ENCODE assay signal across 27 cellular contexts in genomic region chr16:59697746-59698145, GRCh38.
DNase-seq lines count a peak whose midpoint lies in the region; ATAC-seq and TF ChIP-seq lines count a peak whose summit lies in the region.
"Had no signal": no experiment of that assay in that cellular context is flagged by ENCODE, and none has a peak within 500 bp of the region (broad histone marks: within the 10 kb centered on the region; RNA-seq: fewer than 3 reads in every experiment).

No MANE protein-coding gene starts in this region.

- H3K27ac Mint-ChIP-seq in CD8-positive, alpha-beta T cell, result no peak overlapping the region
- no peak overlapping the region for H3K27ac Mint-ChIP-seq in natural killer cell treated with Interleukin-12 subunit alpha and Interleukin-12 subunit beta and Interleukin-15 and Interleukin-18, amount 100 ng/mL, for 72 hours
- H3K27ac Mint-ChIP-seq: B cell; CD8-positive, alpha-beta memory T cell had no signal

- intact Hi-C loops in CD8-positive, alpha-beta T cell (cut with DNase I, micrococcal nuclease), result no loop called here

- peak; percentile 3 for DNase-seq in EH (ENCODE audit: low read depth)
- peak; percentile 37 for DNase-seq in astrocyte of the cerebellum (ENCODE audit: low read depth)
- peak; percentile 90 for DNase-seq in choroid plexus epithelial cell (ENCODE audit: low read depth)
- DNase-seq in osteoblast (ENCODE audit: insufficient read length, low spot score, missing footprints), result no peak
- no peak for DNase-seq in CD8-positive, alpha-beta T cell
- DNase-seq in NCI-H345 treated with DMSO at 0.1 percent for 48 hours (lab: John Stamatoyannopoulos, UW; ENCODE audit: unreplicated experiment), result no peak
- no peak for DNase-seq in natural killer cell treated with Interleukin-12 subunit alpha and Interleukin-12 subunit beta and Interleukin-15 and Interleukin-18, amount 100 ng/mL, for 72 hours (ENCODE audit: low spot score)
- DNase-seq in NCI-H446 treated with DMSO at 0.1 percent for 48 hours (lab: John Stamatoyannopoulos, UW), result no peak
- DNase-seq: Calu3; CD8-positive, alpha-beta memory T cell; H7; Kasumi-1; MV-4-11; NCI-H1105; NCI-H1694; NCI-H2081; NCI-H2227 treated with DMSO at 0.1 percent for 48 hours; NCI-H510A treated with DMSO at 0.1 percent for 48 hours; NCI-H748 treated with DMSO at 0.1 percent for 48 hours; SIG-M5 had no signal

- no peak overlapping the region for H3K4me3 Mint-ChIP-seq in CD8-positive, alpha-beta T cell
- no peak overlapping the region for H3K4me3 Mint-ChIP-seq in natural killer cell treated with Interleukin-12 subunit alpha and Interleukin-12 subunit beta and Interleukin-15 and Interleukin-18, amount 100 ng/mL, for 72 hours
- H3K4me3 Mint-ChIP-seq: B cell; CD8-positive, alpha-beta memory T cell had no signal

- H3K4me1 ChIP-seq in osteoblast (ENCODE audit: insufficient read depth, low read length), result peaks cover 17% of the 10 kb centered on the region
- H3K4me1 ChIP-seq in CD8-positive, alpha-beta T cell (ENCODE audit: insufficient read depth, low read length), result no peaks in the 10 kb centered on the region

- no peaks in the 10 kb centered on the region for H4K20me1 ChIP-seq in osteoblast (ENCODE audit: insufficient read depth, low read length)

- no peak overlapping the region for H3K4me3 ChIP-seq in astrocyte of the cerebellum (ENCODE audit: low read depth, low read length)
- H3K4me3 ChIP-seq in choroid plexus epithelial cell (ENCODE audit: low read depth, low read length), result no peak overlapping the region
- no peak overlapping the region for H3K4me3 ChIP-seq in osteoblast (ENCODE audit: insufficient read depth, low read length)
- H3K4me3 ChIP-seq in CD8-positive, alpha-beta T cell (ENCODE audit: low read depth, low read length), result no peak overlapping the region
- H3K4me3 ChIP-seq: GM23248, K562, SK-N-MC had no signal

- no peak overlapping the region for H2AFZ ChIP-seq in osteoblast (ENCODE audit: low read length)
- H2AFZ ChIP-seq: GM23248 had no signal

- POLR2A ChIA-PET in CD8-positive, alpha-beta T cell (lab: Charles Lee), result no interaction called here

- H3K36me3 ChIP-seq in osteoblast (ENCODE audit: insufficient read depth, low read length), result no peaks in the 10 kb centered on the region
- H3K36me3 ChIP-seq in CD8-positive, alpha-beta T cell (ENCODE audit: insufficient read depth, low read length), result no peaks in the 10 kb centered on the region

- peak overlapping the region; percentile 9 for H3K4me2 ChIP-seq in osteoblast (ENCODE audit: insufficient read depth, low read length)

- H3K4me1 Mint-ChIP-seq in CD8-positive, alpha-beta T cell (ENCODE audit: low read depth), result no peaks in the 10 kb centered on the region
- H3K4me1 Mint-ChIP-seq in natural killer cell treated with Interleukin-12 subunit alpha and Interleukin-12 subunit beta and Interleukin-15 and Interleukin-18, amount 100 ng/mL, for 72 hours (ENCODE audit: low read depth in 2 of 2), result no peaks in the 10 kb centered on the region
- H3K4me1 Mint-ChIP-seq: B cell; CD8-positive, alpha-beta memory T cell had no signal

- no peaks in the 10 kb centered on the region for H3K9me3 ChIP-seq in osteoblast (ENCODE audit: low read depth, low read length)
- H3K9me3 ChIP-seq in CD8-positive, alpha-beta T cell (ENCODE audit: low read length), result no peaks in the 10 kb centered on the region

- no peak for TF ChIP-seq CTCF in astrocyte of the cerebellum (IDR thresholded peaks at IDR 0.05; ENCODE audit: low read depth, low read length, missing control alignments)
- no peak for TF ChIP-seq CTCF in choroid plexus epithelial cell (conservative IDR thresholded peaks at IDR 0.05; ENCODE audit: low read depth, low read length)
- TF ChIP-seq CTCF in osteoblast (IDR thresholded peaks at IDR 0.05; ENCODE audit: extremely low read depth, low read depth, low read length), result no peak
- no peak for TF ChIP-seq CTCF in CD8-positive, alpha-beta T cell (IDR thresholded peaks at IDR 0.05)

- in situ Hi-C loops in astrocyte of the cerebellum (cut with HindIII; ENCODE audit: low sequenced_read_pairs), result no loop called here

- H3K27me3 ChIP-seq in osteoblast (ENCODE audit: insufficient read depth, low read length), result no peaks in the 10 kb centered on the region
- H3K27me3 ChIP-seq in CD8-positive, alpha-beta T cell (ENCODE audit: insufficient read depth, low read length), result no peaks in the 10 kb centered on the region

- H3K79me2 ChIP-seq in osteoblast (ENCODE audit: insufficient read depth, low read length), result no peaks in the 10 kb centered on the region

- peak overlapping the region; percentile 30 for H3K27ac ChIP-seq in osteoblast (ENCODE audit: low read depth, low read length)
- H3K27ac ChIP-seq in CD8-positive, alpha-beta T cell (ENCODE audit: low read depth, low read length), result no peak overlapping the region
- H3K27ac ChIP-seq: 22Rv1, C4-2B, GM23248 had no signal

- no peak for ATAC-seq in CD8-positive, alpha-beta T cell
- no peak for ATAC-seq in natural killer cell treated with Interleukin-12 subunit alpha and Interleukin-12 subunit beta and Interleukin-15 and Interleukin-18, amount 100 ng/mL, for 72 hours
- ATAC-seq: HepG2, K562 had no signal

- H3K27me3 Mint-ChIP-seq in CD8-positive, alpha-beta T cell (ENCODE audit: low read depth), result no peaks in the 10 kb centered on the region
- H3K27me3 Mint-ChIP-seq in natural killer cell treated with Interleukin-12 subunit alpha and Interleukin-12 subunit beta and Interleukin-15 and Interleukin-18, amount 100 ng/mL, for 72 hours, result no peaks in the 10 kb centered on the region
- H3K27me3 Mint-ChIP-seq: B cell; CD8-positive, alpha-beta memory T cell had no signal

- H3K36me3 Mint-ChIP-seq in CD8-positive, alpha-beta T cell, result no peaks in the 10 kb centered on the region
- H3K36me3 Mint-ChIP-seq in natural killer cell treated with Interleukin-12 subunit alpha and Interleukin-12 subunit beta and Interleukin-15 and Interleukin-18, amount 100 ng/mL, for 72 hours, result no peaks in the 10 kb centered on the region
- H3K36me3 Mint-ChIP-seq: CD8-positive, alpha-beta memory T cell had no signal

- CTCF ChIA-PET in CD8-positive, alpha-beta T cell (lab: Charles Lee), result no interaction called here

- H3K9me3 Mint-ChIP-seq in CD8-positive, alpha-beta T cell, result peaks cover 6% of the 10 kb centered on the region
- peaks cover 13% of the 10 kb centered on the region for H3K9me3 Mint-ChIP-seq in natural killer cell treated with Interleukin-12 subunit alpha and Interleukin-12 subunit beta and Interleukin-15 and Interleukin-18, amount 100 ng/mL, for 72 hours

Comparison
In these comparisons a context has a peak if more than half of its experiments do, and no peak if none do; other contexts are left out.
1. DNase-seq: peak in EH (single experiment), astrocyte of the cerebellum (single experiment) and choroid plexus epithelial cell (single experiment); none in osteoblast (single experiment), CD8-positive, alpha-beta T cell (0 of 7), NCI-H345 treated with DMSO at 0.1 percent for 48 hours (single experiment), natural killer cell treated with Interleukin-12 subunit alpha and Interleukin-12 subunit beta and Interleukin-15 and Interleukin-18, amount 100 ng/mL, for 72 hours (single experiment) and NCI-H446 treated with DMSO at 0.1 percent for 48 hours (single experiment).